In genomic region chr4:153471071-153471690, GRCh38 we compare ENCODE assay signal across 8 cellular contexts. TPM values are rescaled to one million over a fixed set of nuclear protein-coding genes. Genes with fewer than 3 reads are reported as not detected.
A peak's percentile ranks its signal among the peaks of the same experiment; 100 is the strongest.
DNase-seq lines count a peak whose midpoint lies in the region; ATAC-seq, FAIRE-seq and TF ChIP-seq lines count a peak whose summit lies in the region.
"Not testable (repeated sequence)": the region's sequence is repeated elsewhere in the genome, so short reads cannot be mapped to it uniquely, and the experiment has no call there.

No MANE protein-coding gene starts in this region.

- peak overlapping the region; percentile 88 for H3K4me3 ChIP-seq in Loucy (ENCODE audit: low read length, poor library complexity, severe bottlenecking)
- not testable (repeated sequence) for H3K4me3 ChIP-seq in ascending aorta; keratinocyte (ENCODE audit: control insufficient read depth in 2 of 3, extremely low read depth in 1 of 3, insufficient read depth in 2 of 3, low read depth in 1 of 3, low read length in 3 of 3); small intestine (ENCODE audit: low read depth in 1 of 2, low read length in 2 of 2); vagina

- intact Hi-C loops in Calu3 (cut with micrococcal nuclease; ENCODE audit: unreplicated experiment); ascending aorta (cut with DNase I); vagina (cut with DNase I): not testable (repeated sequence)

- H3K27ac Mint-ChIP-seq in Calu3 (ENCODE audit: unreplicated experiment), result not testable (repeated sequence)
- H3K27ac Mint-ChIP-seq in WTC11, result peak overlapping the region; percentile 73

- WGBS in small intestine, 3 donors, result 73 to 80% (median 78%) methylated on average over 9 of the region's 9 CpGs

- DNase-seq in Calu3; WTC11 (ENCODE audit: low spot score); activated T-cell treated with anti-CD3 and anti-CD28 coated beads, Interleukin-2, amount 50 U/mL, for 4 hours; ascending aorta (ENCODE audit: low spot score in 2 of 2); keratinocyte (ENCODE audit: low read depth, low spot score); small intestine; vagina (ENCODE audit: extremely low spot score in 2 of 2): not testable (repeated sequence)

- H4K20me1 ChIP-seq in Loucy (ENCODE audit: insufficient read depth, low read length, poor library complexity, severe bottlenecking), result peaks cover 85% of the 10 kb centered on the region
- H4K20me1 ChIP-seq in keratinocyte (ENCODE audit: control insufficient read depth, extremely low read depth, insufficient read depth, low read length), result not testable (repeated sequence)

- H3K4me1 Mint-ChIP-seq in Calu3 (ENCODE audit: low read depth, unreplicated experiment) (peaks cover 27% of the 10 kb centered on the region), WTC11 (peaks cover 17% of the 10 kb centered on the region)
- peaks cover 79% of the 10 kb centered on the region for H3K4me1 Mint-ChIP-seq in activated T-cell treated with anti-CD3 and anti-CD28 coated beads, Interleukin-2, amount 50 U/mL, for 4 hours (ENCODE audit: low read depth)

- H3K4me3 Mint-ChIP-seq in Calu3 (ENCODE audit: low read depth, unreplicated experiment), result peak overlapping the region; percentile 41
- not testable (repeated sequence) for H3K4me3 Mint-ChIP-seq in WTC11
- H3K4me3 Mint-ChIP-seq in activated T-cell treated with anti-CD3 and anti-CD28 coated beads, Interleukin-2, amount 50 U/mL, for 4 hours, result peak overlapping the region; percentile 93

- peak overlapping the region; percentile 38 to 41 for H3K27ac ChIP-seq in ascending aorta
- peak overlapping the region; percentile 22 for H3K27ac ChIP-seq in keratinocyte (ENCODE audit: control insufficient read depth, insufficient read depth, low read length)
- peak overlapping the region; percentile 44 to 64 for H3K27ac ChIP-seq in small intestine (ENCODE audit: low read depth in 1 of 2, low read length in 1 of 2)
- H3K27ac ChIP-seq in vagina, result peak overlapping the region; percentile 8

- TF ChIP-seq POLR2A in vagina (IDR thresholded peaks at IDR 0.05), result not testable (repeated sequence)

- H3F3A ChIP-seq in Loucy (ENCODE audit: low read depth), result not testable (repeated sequence)

- not testable (repeated sequence) for H3K9me3 ChIP-seq in Loucy (ENCODE audit: insufficient read depth, low read depth, low read length); ascending aorta; keratinocyte (ENCODE audit: control insufficient read depth, low read depth, low read length); small intestine (ENCODE audit: control insufficient read depth, low read depth); vagina

- H3K4me1 ChIP-seq in Loucy (ENCODE audit: insufficient read depth, low read length, poor library complexity, severe bottlenecking) (peaks cover 61% of the 10 kb centered on the region), ascending aorta (peaks cover 0 to 18% of the 10 kb centered on the region in 2 donors), keratinocyte (ENCODE audit: control insufficient read depth, extremely low read depth, insufficient read depth, low read length) (peaks cover 36% of the 10 kb centered on the region), vagina (peaks cover 46% of the 10 kb centered on the region)
- H3K4me1 ChIP-seq in small intestine (ENCODE audit: control insufficient read depth in 2 of 2, insufficient read depth in 1 of 2, low read depth in 1 of 2, low read length in 1 of 2), result not testable (repeated sequence)

- POLR2A ChIA-PET in WTC11 (lab: Charles Lee), result not testable (repeated sequence)

- H3K36me3 ChIP-seq in Loucy (ENCODE audit: insufficient read depth, low read length) (peaks cover 34% of the 10 kb centered on the region), ascending aorta (peaks cover 9 to 12% of the 10 kb centered on the region in 2 donors), vagina (peaks cover 0 to 10% of the 10 kb centered on the region in 2 donors)
- H3K36me3 ChIP-seq in keratinocyte (ENCODE audit: control insufficient read depth in 2 of 2, extremely low read depth in 1 of 2, insufficient read depth in 2 of 2, low read length in 2 of 2); small intestine (ENCODE audit: control insufficient read depth in 2 of 2, insufficient read depth in 2 of 2, low read length in 2 of 2): not testable (repeated sequence)

- TF ChIP-seq CTCF in Calu3 (IDR thresholded peaks at IDR 0.05; ENCODE audit: unreplicated experiment); Loucy (conservative IDR thresholded peaks at IDR 0.05; ENCODE audit: low read length); WTC11 (IDR thresholded peaks at IDR 0.05); ascending aorta (IDR thresholded peaks at IDR 0.05); keratinocyte (optimal IDR thresholded peaks at IDR 0.05 in 1 of 3, IDR thresholded peaks at IDR 0.05 in 1 of 3, conservative IDR thresholded peaks at IDR 0.05 in 1 of 3; ENCODE audit: extremely low read depth in 1 of 3, insufficient read depth in 2 of 3, low read length in 3 of 3); vagina (IDR thresholded peaks at IDR 0.05): not testable (repeated sequence)

- H2AFZ ChIP-seq in Loucy (ENCODE audit: low read length); keratinocyte (ENCODE audit: control insufficient read depth, low read length): not testable (repeated sequence)

- not testable (repeated sequence) for FAIRE-seq in keratinocyte (lab: Jason Lieb, UNC); small intestine (lab: Jason Lieb, UNC)

- BruUV-seq in Calu3 (replicated peaks; lab: Mats Ljungman, UMichigan), result not testable (repeated sequence)

- H3K9me2 ChIP-seq in Loucy (replicated peaks; ENCODE audit: low read depth, low read length), result not testable (repeated sequence)

- peak overlapping the region; percentile 91 for H3K9ac ChIP-seq in Loucy (ENCODE audit: low read depth, low read length, poor library complexity, severe bottlenecking)
- H3K9ac ChIP-seq in keratinocyte (ENCODE audit: control insufficient read depth, extremely low read depth, insufficient read depth, low read length), result not testable (repeated sequence)

- not testable (repeated sequence) for ATAC-seq in WTC11; activated T-cell treated with anti-CD3 and anti-CD28 coated beads, Interleukin-2, amount 50 U/mL, for 4 hours

- peaks cover 26% of the 10 kb centered on the region for H3K36me3 Mint-ChIP-seq in Calu3 (ENCODE audit: insufficient read depth, unreplicated experiment)
- H3K36me3 Mint-ChIP-seq in WTC11, result peaks cover 13% of the 10 kb centered on the region
- peaks cover 26% of the 10 kb centered on the region for H3K36me3 Mint-ChIP-seq in activated T-cell treated with anti-CD3 and anti-CD28 coated beads, Interleukin-2, amount 50 U/mL, for 4 hours (ENCODE audit: insufficient read depth)

- dilution Hi-C loops in keratinocyte (cut with MboI; ENCODE audit: extremely low pct_ligation_motif_present, low sequenced_read_pairs), result not testable (repeated sequence)

- CTCF ChIA-PET in Calu3 (lab: Charles Lee); WTC11 (lab: Charles Lee): not testable (repeated sequence)

- not testable (repeated sequence) for H3K27me3 Mint-ChIP-seq in Calu3 (ENCODE audit: unreplicated experiment); WTC11 (ENCODE audit: low read depth); activated T-cell treated with anti-CD3 and anti-CD28 coated beads, Interleukin-2, amount 50 U/mL, for 4 hours (ENCODE audit: low read depth)

- H3K27me3 ChIP-seq in Loucy (ENCODE audit: insufficient read depth, low read length, poor library complexity, severe bottlenecking); ascending aorta; keratinocyte (ENCODE audit: control insufficient read depth, extremely low read depth, insufficient read depth, low read length); small intestine (ENCODE audit: control insufficient read depth in 2 of 2, insufficient read depth in 2 of 2, low read length in 2 of 2); vagina: not testable (repeated sequence)

- not testable (repeated sequence) for H3K9me1 ChIP-seq in keratinocyte (ENCODE audit: control insufficient read depth, extremely low read depth, insufficient read depth, low read length)

- H3K9me3 Mint-ChIP-seq in Calu3 (ENCODE audit: low read depth, unreplicated experiment); WTC11; activated T-cell treated with anti-CD3 and anti-CD28 coated beads, Interleukin-2, amount 50 U/mL, for 4 hours: not testable (repeated sequence)

- H3K79me2 ChIP-seq in Loucy (ENCODE audit: insufficient read depth, low read length) (peaks cover 99% of the 10 kb centered on the region), keratinocyte (ENCODE audit: control insufficient read depth, insufficient read depth, low read length) (peaks cover 38% of the 10 kb centered on the region)

- H3K4me2 ChIP-seq in Loucy (ENCODE audit: low read depth, low read length, poor library complexity, severe bottlenecking), result peak overlapping the region; percentile 87
- not testable (repeated sequence) for H3K4me2 ChIP-seq in keratinocyte (ENCODE audit: control insufficient read depth, extremely low read depth, insufficient read depth, low read depth, low read length)

RNA-seq across cellular contexts. Expression of gene TMEM131L, which starts 5.0 kb away (rescaled TPM):
- total RNA-seq in Calu3 (2022), result 8.8 and 9.4 TPM in 2 replicates
- 18.1 to 26.7 TPM (median 19.2 TPM) in 3 replicates for total RNA-seq in WTC11 (2021)
- 10 to 100 TPM; 37.7 to 44.0 (median 41.7) TPM for total RNA-seq in activated T-cell treated with anti-CD3 and anti-CD28 coated beads, Interleukin-2, amount 50 U/mL, for 4 hours
- total RNA-seq in ascending aorta, result 6.9 TPM
- polyA plus RNA-seq in keratinocyte, result 7.0 to 10.3 TPM (median 9.3 TPM) in 3 replicates
- 7.6 TPM for polyA plus RNA-seq in keratinocyte (2011; ENCODE audit: low read depth)
- polyA plus RNA-seq in keratinocyte (2011; cell fraction: cytosol; rRNA removed), result 3.1 and 5.0 TPM in 2 replicates
- polyA plus RNA-seq in keratinocyte (2011; cell fraction: nucleus; rRNA removed), result 29.1 and 29.5 TPM in 2 replicates
- polyA plus RNA-seq in keratinocyte (2012; ENCODE audit: low replicate concordance), result 6.1 and 8.0 TPM in 2 replicates
- polyA minus RNA-seq in keratinocyte, result 11.5 to 33.8 TPM (median 21.1 TPM) in 3 replicates
- 7.7 TPM for polyA minus RNA-seq in keratinocyte (2011; cell fraction: cytosol; rRNA and poly(A)+ RNA removed)
- polyA minus RNA-seq in keratinocyte (2011; cell fraction: nucleus; rRNA and poly(A)+ RNA removed), result 41.9 and 80.6 TPM in 2 replicates
- 1 to 10 TPM in 1 of 3 donors, under 1 TPM in 2; 0.22 to 3.6 (median 0.27) TPM for polyA plus RNA-seq in small intestine
- 17.7 TPM for total RNA-seq in vagina
